In genomic region chr13:32228330-32229041, GRCh38 we compare ENCODE assay signal across 12 cellular contexts.
DNase-seq lines count a peak whose midpoint lies in the region; ATAC-seq lines count a peak whose summit lies in the region.
"Had no signal": no experiment of that assay in that cellular context is flagged by ENCODE, and none has a peak within 500 bp of the region (broad histone marks: within the 10 kb centered on the region; RNA-seq: fewer than 3 reads in every experiment).

No MANE protein-coding gene starts in this region.

- no peaks in the 10 kb centered on the region for H3K27me3 Mint-ChIP-seq in stimulated activated naive CD8-positive, alpha-beta T cell treated with anti-CD3 and anti-CD28 coated beads, Interleukin-15, amount 100 ng/mL, for 72 hours

- H3K27ac Mint-ChIP-seq in stimulated activated naive CD8-positive, alpha-beta T cell treated with anti-CD3 and anti-CD28 coated beads, Interleukin-15, amount 100 ng/mL, for 72 hours, result no peak overlapping the region
- H3K27ac Mint-ChIP-seq: activated T-cell treated with anti-CD3 and anti-CD28 coated beads, Interleukin-2, amount 50 U/mL, for 72 hours; T-helper 1 cell treated with Interleukin-12 subunit alpha and Interleukin-12 subunit beta and Interleukin-4 antibody, amounts not matched to agents 30 μg/mL and 1 μg/mL, for 36 hours had no signal

- peak; percentile 0 for DNase-seq in Caki2 (ENCODE audit: low read depth)
- DNase-seq in LHCN-M2 (ENCODE audit: low read depth), result peak; percentile 71
- DNase-seq in RKO (ENCODE audit: low spot score), result peak; percentile 40
- peak; percentile 2 for DNase-seq in glomerular visceral epithelial cell (ENCODE audit: extremely low spot score)
- DNase-seq in stimulated activated naive CD8-positive, alpha-beta T cell treated with anti-CD3 and anti-CD28 coated beads, Interleukin-15, amount 100 ng/mL, for 72 hours, result no peak
- no peak for DNase-seq in activated T-cell treated with anti-CD3 and anti-CD28 coated beads, Interleukin-2, amount 50 U/mL, for 1 hour
- DNase-seq in HuH-7.5 (ENCODE audit: low spot score), result no peak
- DNase-seq: activated T-cell treated with anti-CD3 and anti-CD28 coated beads, Interleukin-2, amount 50 U/mL, for 72 hours; GOT3; NCI-H1436 had no signal

- in situ Hi-C loops in Caki2 (cut with HindIII; ENCODE audit: low pct_unique_long_range_greater_than_20kb, low sequenced_read_pairs), result no loop called here

- no peaks in the 10 kb centered on the region for H3K9me3 Mint-ChIP-seq in stimulated activated naive CD8-positive, alpha-beta T cell treated with anti-CD3 and anti-CD28 coated beads, Interleukin-15, amount 100 ng/mL, for 72 hours
- H3K9me3 Mint-ChIP-seq: activated T-cell treated with anti-CD3 and anti-CD28 coated beads, Interleukin-2, amount 50 U/mL, for 72 hours; T-helper 1 cell treated with Interleukin-12 subunit alpha and Interleukin-12 subunit beta and Interleukin-4 antibody, amounts not matched to agents 30 μg/mL and 1 μg/mL, for 36 hours had no signal

- no peak for ATAC-seq in stimulated activated naive CD8-positive, alpha-beta T cell treated with anti-CD3 and anti-CD28 coated beads, Interleukin-15, amount 100 ng/mL, for 72 hours
- ATAC-seq in GM18909 (IDR thresholded peaks at IDR 0.05; ENCODE audit: poor library complexity, unreplicated experiment), result no peak

- no peaks in the 10 kb centered on the region for H3K4me1 Mint-ChIP-seq in stimulated activated naive CD8-positive, alpha-beta T cell treated with anti-CD3 and anti-CD28 coated beads, Interleukin-15, amount 100 ng/mL, for 72 hours

- no peak overlapping the region for H3K4me3 Mint-ChIP-seq in stimulated activated naive CD8-positive, alpha-beta T cell treated with anti-CD3 and anti-CD28 coated beads, Interleukin-15, amount 100 ng/mL, for 72 hours
- H3K4me3 Mint-ChIP-seq: activated T-cell treated with anti-CD3 and anti-CD28 coated beads, Interleukin-2, amount 50 U/mL, for 72 hours; T-helper 1 cell treated with Interleukin-12 subunit alpha and Interleukin-12 subunit beta and Interleukin-4 antibody, amounts not matched to agents 30 μg/mL and 1 μg/mL, for 36 hours had no signal

Comparison
In these comparisons a context has a peak if more than half of its experiments do, and no peak if none do; other contexts are left out.
1. DNase-seq: peak in Caki2 (single experiment), LHCN-M2 (single experiment), RKO (single experiment) and glomerular visceral epithelial cell (single experiment); none in stimulated activated naive CD8-positive, alpha-beta T cell treated with anti-CD3 and anti-CD28 coated beads, Interleukin-15, amount 100 ng/mL, for 72 hours (0 of 2), activated T-cell treated with anti-CD3 and anti-CD28 coated beads, Interleukin-2, amount 50 U/mL, for 1 hour (single experiment) and HuH-7.5 (single experiment).